ENCODE assay signal across 15 cellular contexts in genomic region chr5:177416334-177416733, GRCh38. TPM values are rescaled to one million over a fixed set of nuclear protein-coding genes. Genes with fewer than 3 reads are reported as not detected.
A peak's percentile ranks its signal among the peaks of the same experiment; 100 is the strongest.
DNase-seq lines count a peak whose midpoint lies in the region; ATAC-seq and TF ChIP-seq lines count a peak whose summit lies in the region.
"Had no signal": no experiment of that assay in that cellular context is flagged by ENCODE, and none has a peak within 500 bp of the region (broad histone marks: within the 10 kb centered on the region; RNA-seq: fewer than 3 reads in every experiment).

No MANE protein-coding gene starts in this region.

- no peaks in the 10 kb centered on the region for H3K27me3 ChIP-seq in gastroesophageal sphincter

- intact Hi-C loops in posterior vena cava (cut with DNase I) = no loop called here

- no peak for TF ChIP-seq POLR2A in gastroesophageal sphincter (IDR thresholded peaks at IDR 0.05)

- no peak for TF ChIP-seq CTCF in gastroesophageal sphincter (IDR thresholded peaks at IDR 0.05)

- H3K27me3 Mint-ChIP-seq in T-helper 17 cell = no peaks in the 10 kb centered on the region

- no peak overlapping the region for H3K4me3 ChIP-seq in gastroesophageal sphincter
- H3K4me3 ChIP-seq: MG63 had no signal

- no peak overlapping the region for H3K27ac Mint-ChIP-seq in T-helper 17 cell
- H3K27ac Mint-ChIP-seq: progenitor cell of endocrine pancreas had no signal

- no peak for TF ChIP-seq EP300 in gastroesophageal sphincter (IDR thresholded peaks at IDR 0.05)

- H3K36me3 Mint-ChIP-seq in T-helper 17 cell (ENCODE audit: low read depth) = no peaks in the 10 kb centered on the region

- H3K27ac ChIP-seq in gastroesophageal sphincter = peak overlapping the region in 2 of 4 donors; percentile 1 to 22
- H3K27ac ChIP-seq: C4-2B had no signal

- H3K36me3 ChIP-seq in gastroesophageal sphincter = no peaks in the 10 kb centered on the region
- H3K36me3 ChIP-seq: MG63 had no signal

- H3K4me1 ChIP-seq in gastroesophageal sphincter = peaks cover 0 to 6% (median 0%) of the 10 kb centered on the region in 3 donors

- DNase-seq in EH (ENCODE audit: low read depth) (peak; percentile 32), T-helper 17 cell (no peak), posterior vena cava (ENCODE audit: low spot score) (peak; percentile 93), HuH-7.5 (ENCODE audit: low spot score) (no peak), OCI-M2 (lab: John Stamatoyannopoulos, UW; ENCODE audit: unreplicated experiment) (no peak)
- DNase-seq: activated CD4-positive, alpha-beta T cell treated with anti-CD3 and anti-CD28 coated beads, Interleukin-2, amount 50 U/mL, for 48 hours; activated effector memory CD4-positive, alpha-beta T cell treated with anti-CD3 and anti-CD28 coated beads, Interleukin-2, amount 50 U/mL, for 16 hours; MG63; NCI-H2171; T-helper 2 cell had no signal

- WGBS in gastroesophageal sphincter (ENCODE audit: low coverage in 1 of 2), 2 donors = 6 to 67% methylated on average over 1 to 2 of the region's 6 CpGs

- peaks cover 21% of the 10 kb centered on the region for H3K4me1 Mint-ChIP-seq in T-helper 17 cell

- ATAC-seq in T-helper 17 cell (peak; percentile 35), gastroesophageal sphincter (peak; percentile 86), HG02840 (IDR thresholded peaks at IDR 0.05; ENCODE audit: low FRiP score, unreplicated experiment) (no peak), GM18520 (IDR thresholded peaks at IDR 0.05; ENCODE audit: unreplicated experiment) (no peak)

- no peak overlapping the region for H3K4me3 Mint-ChIP-seq in T-helper 17 cell

- no peaks in the 10 kb centered on the region for H3K9me3 ChIP-seq in T-helper 17 cell (ENCODE audit: control insufficient read depth, low read length, poor library complexity, severe bottlenecking)
- no peaks in the 10 kb centered on the region for H3K9me3 ChIP-seq in gastroesophageal sphincter
- H3K9me3 ChIP-seq: MG63 had no signal

RNA-seq across cellular contexts. Expression of gene F12, which starts 7.0 kb away (rescaled TPM):
- total RNA-seq in T-helper 17 cell = 1 to 10 TPM in 1 of 2 donors, under 1 TPM in 1; 0.62 to 1.1 TPM
- total RNA-seq in gastroesophageal sphincter = under 1 TPM in 2 of 4 donors, not detected in 2; 0.27 to 0.89 TPM
- under 1 TPM; 0.38 to 0.93 TPM for total RNA-seq in posterior vena cava

RNA-seq across cellular contexts. Expression of gene GRK6, which starts 10.1 kb away (rescaled TPM):
- total RNA-seq in T-helper 17 cell (100 to 1,000 TPM; 178 to 232 TPM), gastroesophageal sphincter (10 to 100 TPM; 20.7 to 42.3 (median 31.5) TPM), posterior vena cava (10 to 100 TPM; 22.9 to 28.2 TPM)

RNA-seq across cellular contexts. Expression of gene PFN3, which starts 15.9 kb away (rescaled TPM):
- total RNA-seq in T-helper 17 cell (not detected), gastroesophageal sphincter (not detected), posterior vena cava (not detected)
- total RNA-seq: progenitor cell of endocrine pancreas had no signal

RNA-seq across cellular contexts. Expression of gene PRR7, which starts 30.3 kb away (rescaled TPM):
- 10 to 100 TPM; 32.0 to 40.1 TPM for total RNA-seq in T-helper 17 cell
- total RNA-seq in gastroesophageal sphincter = 1 to 10 TPM in 3 of 4 donors, not detected in 1; 1.6 to 2.7 (median 2.2) TPM
- total RNA-seq in posterior vena cava = 1 to 10 TPM in 1 of 2 donors, under 1 TPM in 1; 0.79 to 2.0 TPM

RNA-seq across cellular contexts. Expression of gene SLC34A1, which starts 32.1 kb away (rescaled TPM):
- total RNA-seq in T-helper 17 cell (under 1 TPM; 0.31 to 0.40 TPM), gastroesophageal sphincter (under 1 TPM in 1 of 4 donors, not detected in 3; 0.12 TPM), posterior vena cava (not detected)
- total RNA-seq: progenitor cell of endocrine pancreas had no signal

Comparison
In these comparisons a context has a peak if more than half of its experiments do, and no peak if none do; other contexts are left out.
1. DNase-seq: peak in EH (single experiment) and posterior vena cava (single experiment); none in T-helper 17 cell (0 of 3), HuH-7.5 (single experiment) and OCI-M2 (single experiment).
2. ATAC-seq: peak in T-helper 17 cell (single experiment) and gastroesophageal sphincter (single experiment); none in HG02840 (single experiment) and GM18520 (single experiment).
3. RNA of gene GRK6, which starts 10.1 kb away (total RNA-seq): 178 to 232 TPM in T-helper 17 cell; 20.7 to 42.3 TPM in gastroesophageal sphincter and 22.9 to 28.2 TPM in posterior vena cava; every median in the first group is over 4 times any median in the second.